In genomic region chr17:8593830-8594229, GRCh38 we compare ENCODE assay signal across 1 cellular context.
TF ChIP-seq lines count a peak whose summit lies in the region.

No MANE protein-coding gene starts in this region.

TF ChIP-seq in HepG2, 621 proteins besides CTCF, POLR2A, EP300 and RAD21 (continued from another document):
- TF ChIP-seq ZNF503 (CRISPR knock-in tag; IDR thresholded peaks at IDR 0.05) (no peak), MYC (CRISPR knock-in tag; IDR thresholded peaks at IDR 0.05; ENCODE audit: borderline replicate concordance) (no peak), ZNF781 (CRISPR knock-in tag; IDR thresholded peaks at IDR 0.05; ENCODE audit: borderline replicate concordance, not compliant biosample characterization) (no peak), ZNF430 (CRISPR knock-in tag; IDR thresholded peaks at IDR 0.05) (no peak), RBFOX2 (IDR thresholded peaks at IDR 0.05; ENCODE audit: low read depth, low read length) (no peak), ZNF143 (CRISPR knock-in tag; IDR thresholded peaks at IDR 0.05) (no peak), MTF1 (CRISPR knock-in tag; IDR thresholded peaks at IDR 0.05) (no peak), FOXP4 (CRISPR knock-in tag; IDR thresholded peaks at IDR 0.05) (no peak), KLF12 (CRISPR knock-in tag; IDR thresholded peaks at IDR 0.05; ENCODE audit: borderline replicate concordance) (no peak), ETV5 (CRISPR knock-in tag; IDR thresholded peaks at IDR 0.05; ENCODE audit: borderline replicate concordance) (no peak), TCF7 (IDR thresholded peaks at IDR 0.05; ENCODE audit: low read depth) (peak; percentile 75), LCORL (IDR thresholded peaks at IDR 0.05) (no peak), LCORL (CRISPR knock-in tag; IDR thresholded peaks at IDR 0.05) (no peak), THAP9 (CRISPR knock-in tag; IDR thresholded peaks at IDR 0.05; ENCODE audit: borderline replicate concordance) (no peak), SAP130 (CRISPR knock-in tag; IDR thresholded peaks at IDR 0.05; ENCODE audit: low read depth) (0 out of 2 replicates have a peak, but pooled peaks have one; percentile 18), TFAP4 (IDR thresholded peaks at IDR 0.05; ENCODE audit: borderline replicate concordance, low read depth) (no peak), TCF7L2 (IDR thresholded peaks at IDR 0.05; ENCODE audit: low read depth, low read length) (no peak), JUN (CRISPR knock-in tag; IDR thresholded peaks at IDR 0.05) (no peak), SOX13 (IDR thresholded peaks at IDR 0.05) (peak; percentile 68; the same call in 1 of the 2 replicates), SOX13 (CRISPR knock-in tag; conservative IDR thresholded peaks at IDR 0.05 in 1 of 2, IDR thresholded peaks at IDR 0.05 in 1 of 2) (peak in 1 of 2 experiments; percentile 95; a peak in 2 of 4 replicates), ZNF724P (CRISPR knock-in tag; IDR thresholded peaks at IDR 0.05; ENCODE audit: borderline replicate concordance) (no peak), SKIL (CRISPR knock-in tag; IDR thresholded peaks at IDR 0.05; ENCODE audit: borderline replicate concordance) (no peak), ZSCAN31 (CRISPR knock-in tag; IDR thresholded peaks at IDR 0.05; ENCODE audit: low read depth) (no peak), ZHX1 (CRISPR knock-in tag; IDR thresholded peaks at IDR 0.05; ENCODE audit: low read depth) (no peak), ARID5B (CRISPR knock-in tag; IDR thresholded peaks at IDR 0.05) (peak; percentile 51; the same call in 1 of the 2 replicates), KAT8 (CRISPR knock-in tag; IDR thresholded peaks at IDR 0.05) (no peak), FOXC1 (CRISPR knock-in tag; IDR thresholded peaks at IDR 0.05; ENCODE audit: borderline replicate concordance) (no peak), ESRRA (CRISPR knock-in tag; IDR thresholded peaks at IDR 0.05; ENCODE audit: low read depth) (no peak), ATRX (CRISPR knock-in tag; IDR thresholded peaks at IDR 0.05; ENCODE audit: borderline replicate concordance) (no peak), DR1 (CRISPR knock-in tag; IDR thresholded peaks at IDR 0.05) (no peak), XRCC5 (optimal IDR thresholded peaks at IDR 0.05; ENCODE audit: low read length) (no peak), ZNF24 (IDR thresholded peaks at IDR 0.05) (no peak), HNRNPH1 (optimal IDR thresholded peaks at IDR 0.05; ENCODE audit: low read depth, low read length) (no peak), ARHGAP35 (CRISPR knock-in tag; IDR thresholded peaks at IDR 0.05; ENCODE audit: borderline replicate concordance) (no peak), ZSCAN22 (CRISPR knock-in tag; IDR thresholded peaks at IDR 0.05) (no peak), ZNF232 (CRISPR knock-in tag; IDR thresholded peaks at IDR 0.05; ENCODE audit: borderline replicate concordance) (no peak), ZFP1 (CRISPR knock-in tag; IDR thresholded peaks at IDR 0.05) (no peak), ZNF740 (CRISPR knock-in tag; IDR thresholded peaks at IDR 0.05) (no peak), ZNF761 (CRISPR knock-in tag; conservative IDR thresholded peaks at IDR 0.05) (no peak)
TF ChIP-seq in HepG2: peak in this region for 7.
